Comparison of ENCODE assay signal across 15 cellular contexts in the genomic region with DNA sequence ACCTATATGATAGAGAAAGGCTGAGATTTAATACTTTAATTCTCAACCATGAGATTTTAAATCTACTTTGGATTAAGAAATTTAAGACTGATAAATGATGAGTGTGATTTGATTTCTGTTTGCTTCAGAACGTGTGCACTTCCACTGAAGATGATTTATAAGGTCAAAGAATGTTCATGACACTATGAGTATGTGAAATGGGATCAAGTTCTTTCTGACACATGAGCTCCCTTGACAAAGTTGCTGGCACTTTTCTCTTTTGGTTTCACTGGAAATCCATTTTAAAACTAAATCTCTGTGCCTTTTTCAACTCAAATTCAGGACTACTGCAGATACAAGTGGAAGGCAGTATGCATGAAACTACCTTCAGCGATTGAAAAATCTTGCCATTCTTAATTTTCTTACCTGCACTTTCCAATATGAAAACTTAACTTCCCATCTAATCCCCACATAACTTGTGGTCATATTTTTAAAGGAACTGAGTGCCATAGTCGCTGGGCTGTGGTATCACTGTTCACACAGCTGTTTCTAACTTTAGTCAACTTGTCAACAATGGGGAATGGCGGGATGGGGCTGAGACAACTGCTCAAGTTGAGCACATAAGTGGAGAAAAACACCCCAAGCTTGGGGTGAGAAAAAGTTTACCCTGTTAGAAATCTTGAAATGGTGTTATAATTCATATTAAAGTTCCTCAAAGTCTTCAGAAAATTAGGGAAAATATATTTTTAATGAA. TPM values are rescaled to one million over a fixed set of nuclear protein-coding genes. Genes with fewer than 3 reads are reported as not detected.
DNase-seq lines count a peak whose midpoint lies in the region; TF ChIP-seq lines count a peak whose summit lies in the region.
"Had no signal": no experiment of that assay in that cellular context is flagged by ENCODE, and none has a peak within 500 bp of the region (broad histone marks: within the 10 kb centered on the region; RNA-seq: fewer than 3 reads in every experiment).

No MANE protein-coding gene starts in this region.

- intact Hi-C loops in breast epithelium (cut with DNase I; ENCODE audit: low total_unique reads) = no loop called here

- H3K27ac Mint-ChIP-seq in brain (peak overlapping the region in 3 of 5 experiments; percentile 66 to 83 (median 80)), immature natural killer cell (no peak overlapping the region)
- H3K27ac Mint-ChIP-seq: CD4-positive, CD25-positive, alpha-beta regulatory T cell had no signal

- H3K27me3 Mint-ChIP-seq in brain = no peaks in the 10 kb centered on the region
- H3K27me3 Mint-ChIP-seq in immature natural killer cell (ENCODE audit: low read depth in 3 of 3) = peaks cover 0 to 3% (median 0%) of the 10 kb centered on the region in 3 donors
- H3K27me3 Mint-ChIP-seq: CD4-positive, CD25-positive, alpha-beta regulatory T cell had no signal

- peak; percentile 29 for DNase-seq in OCI-M1 (lab: John Stamatoyannopoulos, UW)
- no peak for DNase-seq in right atrium auricular region (ENCODE audit: low spot score)
- DNase-seq in breast epithelium (ENCODE audit: low spot score in 2 of 2) = no peak
- DNase-seq in immature natural killer cell = no peak
- no peak for DNase-seq in AG20443 (ENCODE audit: low spot score)
- DNase-seq: Calu3; CD4-positive, CD25-positive, alpha-beta regulatory T cell; DND-41; GF-D8; NCI-H1436; NCI-H2081 treated with DMSO at 0.1 percent for 48 hours; NCI-H526 treated with DMSO at 0.1 percent for 48 hours; NK-92 treated with Interleukin-12 subunit alpha and Interleukin-12 subunit beta, amount 100 ng/mL, for 24 hours had no signal

- H3K4me3 ChIP-seq in right atrium auricular region (no peak overlapping the region), skeletal muscle tissue (ENCODE audit: low read length in 3 of 3) (peak overlapping the region; percentile 15 to 56 (median 38)), breast epithelium (no peak overlapping the region)

- H3K27ac ChIP-seq in right atrium auricular region (peak overlapping the region; percentile 90 to 94), skeletal muscle tissue (ENCODE audit: low read depth, low read length) (peak overlapping the region; percentile 98), breast epithelium (no peak overlapping the region)

- H3K27me3 ChIP-seq in right atrium auricular region (no peaks in the 10 kb centered on the region), skeletal muscle tissue (ENCODE audit: control insufficient read depth in 3 of 3, insufficient read depth in 3 of 3, low read length in 3 of 3) (no peaks in the 10 kb centered on the region), breast epithelium (no peaks in the 10 kb centered on the region)

- H3K4me1 ChIP-seq in right atrium auricular region = peaks cover 0 to 39% of the 10 kb centered on the region in 2 donors
- peaks cover 14 to 32% (median 25%) of the 10 kb centered on the region in 3 donors for H3K4me1 ChIP-seq in skeletal muscle tissue (ENCODE audit: control insufficient read depth in 3 of 3, insufficient read depth in 3 of 3, low read length in 3 of 3)
- no peaks in the 10 kb centered on the region for H3K4me1 ChIP-seq in breast epithelium

- TF ChIP-seq CTCF in brain (conservative IDR thresholded peaks at IDR 0.05) = no peak
- no peak for TF ChIP-seq CTCF in right atrium auricular region (IDR thresholded peaks at IDR 0.05)
- TF ChIP-seq CTCF in breast epithelium (IDR thresholded peaks at IDR 0.05) = no peak

- no peaks in the 10 kb centered on the region for H3K36me3 ChIP-seq in right atrium auricular region
- no peaks in the 10 kb centered on the region for H3K36me3 ChIP-seq in skeletal muscle tissue (ENCODE audit: control insufficient read depth in 3 of 3, insufficient read depth in 3 of 3, low read length in 3 of 3)
- H3K36me3 ChIP-seq in breast epithelium = no peaks in the 10 kb centered on the region

- no peaks in the 10 kb centered on the region for H3K9me3 ChIP-seq in right atrium auricular region
- no peaks in the 10 kb centered on the region for H3K9me3 ChIP-seq in skeletal muscle tissue (ENCODE audit: control insufficient read depth in 3 of 3, low read length in 3 of 3)
- H3K9me3 ChIP-seq in breast epithelium = no peaks in the 10 kb centered on the region

- H3K36me3 Mint-ChIP-seq in brain (no peaks in the 10 kb centered on the region), immature natural killer cell (no peaks in the 10 kb centered on the region)

- H3K9ac ChIP-seq in skeletal muscle tissue (ENCODE audit: low read depth in 1 of 3, low read length in 3 of 3) = peak overlapping the region; percentile 58 to 72 (median 60)

- H3K4me3 Mint-ChIP-seq in brain = peak overlapping the region in 2 of 5 experiments; percentile 35 to 47
- no peak overlapping the region for H3K4me3 Mint-ChIP-seq in immature natural killer cell
- H3K4me3 Mint-ChIP-seq: CD4-positive, CD25-positive, alpha-beta regulatory T cell had no signal

- H3K9me3 Mint-ChIP-seq in brain = peaks cover 0 to 4% (median 0%) of the 10 kb centered on the region in 5 experiments
- H3K9me3 Mint-ChIP-seq in immature natural killer cell = no peaks in the 10 kb centered on the region
- H3K9me3 Mint-ChIP-seq: CD4-positive, CD25-positive, alpha-beta regulatory T cell had no signal

- TF ChIP-seq POLR2A in breast epithelium (IDR thresholded peaks at IDR 0.05) = no peak

- H3K4me1 Mint-ChIP-seq in brain = peaks cover 62% of the 10 kb centered on the region
- H3K4me1 Mint-ChIP-seq in immature natural killer cell = no peaks in the 10 kb centered on the region

RNA-seq across cellular contexts. Expression of gene TTN, which starts 51.8 kb away (rescaled TPM):
- polyA plus RNA-seq in brain (ENCODE audit: insufficient read depth, low read depth, low replicate concordance) (not detected), immature natural killer cell (1 to 10 TPM in 1 of 3 donors, under 1 TPM in 2; 0.06 to 1.7 (median 0.58) TPM)
- total RNA-seq in right atrium auricular region (1,000 to 10,000 TPM; 1,330 to 3,257 TPM), skeletal muscle tissue (2,245 TPM), breast epithelium (10 to 100 TPM in 1 of 3 donors, 1 to 10 TPM in 2; 2.9 to 23.4 (median 3.5) TPM)

Comparison
In these comparisons a context has a peak if more than half of its experiments do, and no peak if none do; other contexts are left out.
1. H3K27ac Mint-ChIP-seq: peak in brain (3 of 5); none in immature natural killer cell (0 of 6).
2. H3K27ac ChIP-seq: peak in right atrium auricular region (2 of 2) and skeletal muscle tissue (single experiment); none in breast epithelium (0 of 2).
3. H3K4me3 ChIP-seq: peak in skeletal muscle tissue (3 of 3); none in right atrium auricular region (0 of 2) and breast epithelium (0 of 3).
4. RNA of gene TTN, which starts 51.8 kb away (total RNA-seq): 1,330 to 3,257 TPM in right atrium auricular region and 2,245 TPM in skeletal muscle tissue (single experiment); 2.9 to 23.4 TPM in breast epithelium; every median in the first group is over 10 times any median in the second.